Comparison of ENCODE assay signal across 1 cellular context in the genomic region with DNA sequence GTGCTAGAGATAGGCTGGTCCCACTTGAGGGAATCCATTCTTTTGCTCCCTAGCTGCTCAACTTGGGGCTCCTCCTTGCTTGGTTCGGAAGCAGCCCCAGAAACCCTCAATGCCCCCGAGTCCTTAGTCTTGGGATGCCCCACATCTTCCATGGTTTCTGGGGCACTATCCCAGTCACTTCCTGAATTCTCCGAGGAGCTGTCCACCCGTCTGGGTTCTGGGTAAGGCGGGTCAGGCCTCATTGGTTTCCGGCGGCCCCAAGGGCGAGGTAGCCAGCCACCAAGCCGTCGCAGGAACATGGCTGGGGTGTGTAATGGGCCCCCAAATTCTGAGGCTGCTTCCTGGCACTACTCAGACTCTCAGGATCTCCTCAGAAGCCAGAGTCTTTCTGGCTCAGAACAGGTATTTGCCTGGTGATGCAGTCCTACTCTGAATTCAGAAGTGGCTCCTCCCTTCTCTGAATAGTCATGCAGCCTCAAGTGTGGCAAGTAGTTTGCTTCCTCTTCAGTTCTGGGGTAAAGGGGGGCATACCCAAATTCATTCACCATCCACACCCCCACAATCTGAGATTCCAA.
TF ChIP-seq lines count a peak whose summit lies in the region.

No MANE protein-coding gene starts in this region.

TF ChIP-seq in K562, 482 proteins besides CTCF, POLR2A, EP300 and RAD21 (continued from another document and continues in another):
- TF ChIP-seq CCAR2 (IDR thresholded peaks at IDR 0.05; ENCODE audit: low read depth, low read length), result no peak
- TF ChIP-seq, protein P1, sequence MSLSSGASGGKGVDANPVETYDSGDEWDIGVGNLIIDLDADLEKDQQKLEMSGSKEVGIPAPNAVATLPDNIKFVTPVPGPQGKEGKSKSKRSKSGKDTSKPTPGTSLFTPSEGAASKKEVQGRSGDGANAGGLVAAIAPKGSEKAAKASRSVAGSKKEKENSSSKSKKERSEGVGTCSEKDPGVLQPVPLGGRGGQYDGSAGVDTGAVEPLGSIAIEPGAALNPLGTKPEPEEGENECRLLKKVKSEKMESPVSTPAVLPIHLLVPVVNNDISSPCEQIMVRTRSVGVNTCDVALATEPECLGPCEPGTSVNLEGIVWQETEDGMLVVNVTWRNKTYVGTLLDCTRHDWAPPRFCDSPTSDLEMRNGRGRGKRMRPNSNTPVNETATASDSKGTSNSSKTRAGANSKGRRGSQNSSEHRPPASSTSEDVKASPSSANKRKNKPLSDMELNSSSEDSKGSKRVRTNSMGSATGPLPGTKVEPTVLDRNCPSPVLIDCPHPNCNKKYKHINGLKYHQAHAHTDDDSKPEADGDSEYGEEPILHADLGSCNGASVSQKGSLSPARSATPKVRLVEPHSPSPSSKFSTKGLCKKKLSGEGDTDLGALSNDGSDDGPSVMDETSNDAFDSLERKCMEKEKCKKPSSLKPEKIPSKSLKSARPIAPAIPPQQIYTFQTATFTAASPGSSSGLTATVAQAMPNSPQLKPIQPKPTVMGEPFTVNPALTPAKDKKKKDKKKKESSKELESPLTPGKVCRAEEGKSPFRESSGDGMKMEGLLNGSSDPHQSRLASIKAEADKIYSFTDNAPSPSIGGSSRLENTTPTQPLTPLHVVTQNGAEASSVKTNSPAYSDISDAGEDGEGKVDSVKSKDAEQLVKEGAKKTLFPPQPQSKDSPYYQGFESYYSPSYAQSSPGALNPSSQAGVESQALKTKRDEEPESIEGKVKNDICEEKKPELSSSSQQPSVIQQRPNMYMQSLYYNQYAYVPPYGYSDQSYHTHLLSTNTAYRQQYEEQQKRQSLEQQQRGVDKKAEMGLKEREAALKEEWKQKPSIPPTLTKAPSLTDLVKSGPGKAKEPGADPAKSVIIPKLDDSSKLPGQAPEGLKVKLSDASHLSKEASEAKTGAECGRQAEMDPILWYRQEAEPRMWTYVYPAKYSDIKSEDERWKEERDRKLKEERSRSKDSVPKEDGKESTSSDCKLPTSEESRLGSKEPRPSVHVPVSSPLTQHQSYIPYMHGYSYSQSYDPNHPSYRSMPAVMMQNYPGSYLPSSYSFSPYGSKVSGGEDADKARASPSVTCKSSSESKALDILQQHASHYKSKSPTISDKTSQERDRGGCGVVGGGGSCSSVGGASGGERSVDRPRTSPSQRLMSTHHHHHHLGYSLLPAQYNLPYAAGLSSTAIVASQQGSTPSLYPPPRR (CRISPR knock-in tag; IDR thresholded peaks at IDR 0.05; ENCODE audit: borderline replicate concordance), result no peak; the same call in 1 of the 2 replicates
- TF ChIP-seq, protein P2, sequence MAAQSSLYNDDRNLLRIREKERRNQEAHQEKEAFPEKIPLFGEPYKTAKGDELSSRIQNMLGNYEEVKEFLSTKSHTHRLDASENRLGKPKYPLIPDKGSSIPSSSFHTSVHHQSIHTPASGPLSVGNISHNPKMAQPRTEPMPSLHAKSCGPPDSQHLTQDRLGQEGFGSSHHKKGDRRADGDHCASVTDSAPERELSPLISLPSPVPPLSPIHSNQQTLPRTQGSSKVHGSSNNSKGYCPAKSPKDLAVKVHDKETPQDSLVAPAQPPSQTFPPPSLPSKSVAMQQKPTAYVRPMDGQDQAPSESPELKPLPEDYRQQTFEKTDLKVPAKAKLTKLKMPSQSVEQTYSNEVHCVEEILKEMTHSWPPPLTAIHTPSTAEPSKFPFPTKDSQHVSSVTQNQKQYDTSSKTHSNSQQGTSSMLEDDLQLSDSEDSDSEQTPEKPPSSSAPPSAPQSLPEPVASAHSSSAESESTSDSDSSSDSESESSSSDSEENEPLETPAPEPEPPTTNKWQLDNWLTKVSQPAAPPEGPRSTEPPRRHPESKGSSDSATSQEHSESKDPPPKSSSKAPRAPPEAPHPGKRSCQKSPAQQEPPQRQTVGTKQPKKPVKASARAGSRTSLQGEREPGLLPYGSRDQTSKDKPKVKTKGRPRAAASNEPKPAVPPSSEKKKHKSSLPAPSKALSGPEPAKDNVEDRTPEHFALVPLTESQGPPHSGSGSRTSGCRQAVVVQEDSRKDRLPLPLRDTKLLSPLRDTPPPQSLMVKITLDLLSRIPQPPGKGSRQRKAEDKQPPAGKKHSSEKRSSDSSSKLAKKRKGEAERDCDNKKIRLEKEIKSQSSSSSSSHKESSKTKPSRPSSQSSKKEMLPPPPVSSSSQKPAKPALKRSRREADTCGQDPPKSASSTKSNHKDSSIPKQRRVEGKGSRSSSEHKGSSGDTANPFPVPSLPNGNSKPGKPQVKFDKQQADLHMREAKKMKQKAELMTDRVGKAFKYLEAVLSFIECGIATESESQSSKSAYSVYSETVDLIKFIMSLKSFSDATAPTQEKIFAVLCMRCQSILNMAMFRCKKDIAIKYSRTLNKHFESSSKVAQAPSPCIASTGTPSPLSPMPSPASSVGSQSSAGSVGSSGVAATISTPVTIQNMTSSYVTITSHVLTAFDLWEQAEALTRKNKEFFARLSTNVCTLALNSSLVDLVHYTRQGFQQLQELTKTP (IDR thresholded peaks at IDR 0.05; ENCODE audit: low read depth in 1 of 2, partially characterized antibody in 2 of 2), result peak in 1 of 2 experiments; percentile 89
- TF ChIP-seq RFX7 (CRISPR knock-in tag; IDR thresholded peaks at IDR 0.05), result no peak
- no peak for TF ChIP-seq ESRRA (IDR thresholded peaks at IDR 0.05; ENCODE audit: borderline replicate concordance, low read depth)
- peak in 1 of 2 experiments; percentile 72; a peak in 2 of 4 replicates for TF ChIP-seq MAZ (CRISPR knock-in tag; conservative IDR thresholded peaks at IDR 0.05 in 1 of 2, IDR thresholded peaks at IDR 0.05 in 1 of 2)
- TF ChIP-seq, protein P3, sequence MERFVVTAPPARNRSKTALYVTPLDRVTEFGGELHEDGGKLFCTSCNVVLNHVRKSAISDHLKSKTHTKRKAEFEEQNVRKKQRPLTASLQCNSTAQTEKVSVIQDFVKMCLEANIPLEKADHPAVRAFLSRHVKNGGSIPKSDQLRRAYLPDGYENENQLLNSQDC (CRISPR knock-in tag; IDR thresholded peaks at IDR 0.05), result no peak
- TF ChIP-seq, protein P4, sequence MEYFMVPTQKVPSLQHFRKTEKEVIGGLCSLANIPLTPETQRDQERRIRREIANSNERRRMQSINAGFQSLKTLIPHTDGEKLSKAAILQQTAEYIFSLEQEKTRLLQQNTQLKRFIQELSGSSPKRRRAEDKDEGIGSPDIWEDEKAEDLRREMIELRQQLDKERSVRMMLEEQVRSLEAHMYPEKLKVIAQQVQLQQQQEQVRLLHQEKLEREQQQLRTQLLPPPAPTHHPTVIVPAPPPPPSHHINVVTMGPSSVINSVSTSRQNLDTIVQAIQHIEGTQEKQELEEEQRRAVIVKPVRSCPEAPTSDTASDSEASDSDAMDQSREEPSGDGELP (CRISPR knock-in tag; IDR thresholded peaks at IDR 0.05; ENCODE audit: borderline replicate concordance), result no peak
- TF ChIP-seq MIER1 (IDR thresholded peaks at IDR 0.05; ENCODE audit: low read depth), result peak; percentile 91
- TF ChIP-seq, protein P5, sequence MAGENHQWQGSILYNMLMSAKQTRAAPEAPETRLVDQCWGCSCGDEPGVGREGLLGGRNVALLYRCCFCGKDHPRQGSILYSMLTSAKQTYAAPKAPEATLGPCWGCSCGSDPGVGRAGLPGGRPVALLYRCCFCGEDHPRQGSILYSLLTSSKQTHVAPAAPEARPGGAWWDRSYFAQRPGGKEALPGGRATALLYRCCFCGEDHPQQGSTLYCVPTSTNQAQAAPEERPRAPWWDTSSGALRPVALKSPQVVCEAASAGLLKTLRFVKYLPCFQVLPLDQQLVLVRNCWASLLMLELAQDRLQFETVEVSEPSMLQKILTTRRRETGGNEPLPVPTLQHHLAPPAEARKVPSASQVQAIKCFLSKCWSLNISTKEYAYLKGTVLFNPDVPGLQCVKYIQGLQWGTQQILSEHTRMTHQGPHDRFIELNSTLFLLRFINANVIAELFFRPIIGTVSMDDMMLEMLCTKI (IDR thresholded peaks at IDR 0.05; ENCODE audit: partially characterized antibody), result no peak
- no peak for TF ChIP-seq PCBP1 (IDR thresholded peaks at IDR 0.05; ENCODE audit: low read depth, low read length, poor library complexity, severe bottlenecking)
- no peak for TF ChIP-seq GATAD2A (IDR thresholded peaks at IDR 0.05)
- TF ChIP-seq, protein P6, sequence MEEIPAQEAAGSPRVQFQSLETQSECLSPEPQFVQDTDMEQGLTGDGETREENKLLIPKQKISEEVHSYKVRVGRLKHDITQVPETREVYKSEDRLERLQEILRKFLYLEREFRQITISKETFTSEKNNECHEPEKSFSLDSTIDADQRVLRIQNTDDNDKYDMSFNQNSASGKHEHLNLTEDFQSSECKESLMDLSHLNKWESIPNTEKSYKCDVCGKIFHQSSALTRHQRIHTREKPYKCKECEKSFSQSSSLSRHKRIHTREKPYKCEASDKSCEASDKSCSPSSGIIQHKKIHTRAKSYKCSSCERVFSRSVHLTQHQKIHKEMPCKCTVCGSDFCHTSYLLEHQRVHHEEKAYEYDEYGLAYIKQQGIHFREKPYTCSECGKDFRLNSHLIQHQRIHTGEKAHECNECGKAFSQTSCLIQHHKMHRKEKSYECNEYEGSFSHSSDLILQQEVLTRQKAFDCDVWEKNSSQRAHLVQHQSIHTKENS (CRISPR knock-in tag; IDR thresholded peaks at IDR 0.05), result no peak
- TF ChIP-seq, protein P7, sequence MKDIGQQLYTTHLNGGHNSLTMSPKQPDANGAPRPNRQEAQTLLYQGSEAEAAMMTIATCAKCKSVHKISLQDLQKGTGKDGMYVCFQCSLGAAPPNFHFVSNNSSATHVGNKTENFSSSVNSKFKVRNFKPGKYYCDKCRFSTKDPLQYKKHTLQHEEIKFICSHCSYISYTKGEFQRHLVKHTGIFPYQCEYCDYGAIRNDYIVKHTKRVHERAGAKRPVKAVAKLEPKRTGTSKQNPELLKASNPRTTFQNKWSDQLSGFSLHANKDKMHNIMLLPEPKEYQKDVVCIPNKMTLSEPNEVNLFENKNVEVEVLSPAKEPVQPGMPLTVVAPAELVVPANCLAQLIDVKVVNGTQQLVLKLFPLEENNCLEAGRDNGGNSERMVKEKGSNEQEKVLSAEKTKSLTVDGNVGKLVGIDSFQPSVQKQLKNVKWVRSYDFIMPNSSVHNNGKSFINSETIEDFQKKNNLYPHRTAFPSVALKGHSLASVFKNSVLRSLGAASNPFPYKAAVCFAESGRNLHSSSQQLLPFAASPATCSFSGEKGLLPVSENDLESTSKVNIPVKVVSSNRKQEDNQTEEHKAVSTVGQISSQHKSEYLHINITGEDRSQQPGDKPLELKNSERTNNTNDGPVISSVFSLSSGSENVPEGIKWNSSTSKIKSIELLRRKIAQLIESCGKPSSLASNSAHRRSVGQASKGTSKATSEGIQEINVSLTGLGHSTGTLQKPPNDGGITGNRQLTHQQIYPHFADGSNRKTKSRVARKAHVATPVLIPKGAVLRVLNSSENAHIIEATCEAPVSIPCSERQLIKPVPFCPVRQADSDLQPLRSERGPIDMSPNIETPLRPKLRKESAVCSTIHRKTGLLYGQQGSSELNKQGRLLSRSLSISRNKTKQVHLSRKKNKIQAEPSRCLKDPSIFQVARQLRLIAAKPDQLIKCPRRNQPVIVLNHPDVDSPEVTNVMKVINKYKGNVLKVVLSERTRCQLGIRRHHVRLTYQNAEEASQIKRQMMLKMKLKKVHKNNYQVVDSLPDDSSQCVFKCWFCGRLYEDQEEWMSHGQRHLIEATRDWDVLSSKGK (CRISPR knock-in tag; IDR thresholded peaks at IDR 0.05), result no peak
- no peak for TF ChIP-seq PHB2 (IDR thresholded peaks at IDR 0.05; ENCODE audit: low read depth)
- TF ChIP-seq NR2F6 (CRISPR knock-in tag; IDR thresholded peaks at IDR 0.05), result no peak
- TF ChIP-seq, protein P8, sequence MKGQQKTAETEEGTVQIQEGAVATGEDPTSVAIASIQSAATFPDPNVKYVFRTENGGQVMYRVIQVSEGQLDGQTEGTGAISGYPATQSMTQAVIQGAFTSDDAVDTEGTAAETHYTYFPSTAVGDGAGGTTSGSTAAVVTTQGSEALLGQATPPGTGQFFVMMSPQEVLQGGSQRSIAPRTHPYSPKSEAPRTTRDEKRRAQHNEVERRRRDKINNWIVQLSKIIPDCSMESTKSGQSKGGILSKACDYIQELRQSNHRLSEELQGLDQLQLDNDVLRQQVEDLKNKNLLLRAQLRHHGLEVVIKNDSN (CRISPR knock-in tag; IDR thresholded peaks at IDR 0.05), result no peak
- no peak for TF ChIP-seq MEF2D (tag; conservative IDR thresholded peaks at IDR 0.05; ENCODE audit: low read depth)
- TF ChIP-seq EZH2 (IDR thresholded peaks at IDR 0.05; ENCODE audit: borderline replicate concordance, low read depth, low read length), result no peak
- no peak for TF ChIP-seq MTA3 (IDR thresholded peaks at IDR 0.05; ENCODE audit: borderline replicate concordance)
- no peak for TF ChIP-seq KLF16 (IDR thresholded peaks at IDR 0.05)
- TF ChIP-seq, protein P9, sequence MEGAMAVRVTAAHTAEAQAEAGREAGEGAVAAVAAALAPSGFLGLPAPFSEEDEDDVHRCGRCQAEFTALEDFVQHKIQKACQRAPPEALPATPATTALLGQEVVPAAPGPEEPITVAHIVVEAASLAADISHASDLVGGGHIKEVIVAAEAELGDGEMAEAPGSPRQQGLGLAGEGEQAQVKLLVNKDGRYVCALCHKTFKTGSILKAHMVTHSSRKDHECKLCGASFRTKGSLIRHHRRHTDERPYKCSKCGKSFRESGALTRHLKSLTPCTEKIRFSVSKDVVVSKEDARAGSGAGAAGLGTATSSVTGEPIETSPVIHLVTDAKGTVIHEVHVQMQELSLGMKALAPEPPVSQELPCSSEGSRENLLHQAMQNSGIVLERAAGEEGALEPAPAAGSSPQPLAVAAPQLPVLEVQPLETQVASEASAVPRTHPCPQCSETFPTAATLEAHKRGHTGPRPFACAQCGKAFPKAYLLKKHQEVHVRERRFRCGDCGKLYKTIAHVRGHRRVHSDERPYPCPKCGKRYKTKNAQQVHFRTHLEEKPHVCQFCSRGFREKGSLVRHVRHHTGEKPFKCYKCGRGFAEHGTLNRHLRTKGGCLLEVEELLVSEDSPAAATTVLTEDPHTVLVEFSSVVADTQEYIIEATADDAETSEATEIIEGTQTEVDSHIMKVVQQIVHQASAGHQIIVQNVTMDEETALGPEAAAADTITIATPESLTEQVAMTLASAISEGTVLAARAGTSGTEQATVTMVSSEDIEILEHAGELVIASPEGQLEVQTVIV (CRISPR knock-in tag; IDR thresholded peaks at IDR 0.05; ENCODE audit: borderline replicate concordance), result no peak
- TF ChIP-seq, protein P10, sequence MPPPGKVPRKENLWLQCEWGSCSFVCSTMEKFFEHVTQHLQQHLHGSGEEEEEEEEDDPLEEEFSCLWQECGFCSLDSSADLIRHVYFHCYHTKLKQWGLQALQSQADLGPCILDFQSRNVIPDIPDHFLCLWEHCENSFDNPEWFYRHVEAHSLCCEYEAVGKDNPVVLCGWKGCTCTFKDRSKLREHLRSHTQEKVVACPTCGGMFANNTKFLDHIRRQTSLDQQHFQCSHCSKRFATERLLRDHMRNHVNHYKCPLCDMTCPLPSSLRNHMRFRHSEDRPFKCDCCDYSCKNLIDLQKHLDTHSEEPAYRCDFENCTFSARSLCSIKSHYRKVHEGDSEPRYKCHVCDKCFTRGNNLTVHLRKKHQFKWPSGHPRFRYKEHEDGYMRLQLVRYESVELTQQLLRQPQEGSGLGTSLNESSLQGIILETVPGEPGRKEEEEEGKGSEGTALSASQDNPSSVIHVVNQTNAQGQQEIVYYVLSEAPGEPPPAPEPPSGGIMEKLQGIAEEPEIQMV (tag; conservative IDR thresholded peaks at IDR 0.05; ENCODE audit: low read depth), result no peak
- no peak; the same call in 1 of the 2 replicates for TF ChIP-seq HOXB6 (CRISPR knock-in tag; IDR thresholded peaks at IDR 0.05; ENCODE audit: borderline replicate concordance)
- TF ChIP-seq PTRF (tag; IDR thresholded peaks at IDR 0.05), result no peak
- peak; percentile 95 for TF ChIP-seq EHMT2 (IDR thresholded peaks at IDR 0.05)
- TF ChIP-seq STAT5A (IDR thresholded peaks at IDR 0.05; ENCODE audit: borderline replicate concordance, low read length), result peak; percentile 41; the same call in 1 of the 2 replicates
- no peak for TF ChIP-seq MTA2 (IDR thresholded peaks at IDR 0.05; ENCODE audit: low read depth)
- TF ChIP-seq, protein P11, sequence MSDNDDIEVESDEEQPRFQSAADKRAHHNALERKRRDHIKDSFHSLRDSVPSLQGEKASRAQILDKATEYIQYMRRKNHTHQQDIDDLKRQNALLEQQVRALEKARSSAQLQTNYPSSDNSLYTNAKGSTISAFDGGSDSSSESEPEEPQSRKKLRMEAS (CRISPR knock-in tag; IDR thresholded peaks at IDR 0.05), result no peak; the same call in 1 of the 2 replicates
- TF ChIP-seq SP2 (IDR thresholded peaks at IDR 0.05; ENCODE audit: extremely low read depth, low read depth, low read length, poor library complexity, severe bottlenecking), result peak; percentile 2
- no peak for TF ChIP-seq BRF1 (IDR thresholded peaks at IDR 0.05; ENCODE audit: borderline replicate concordance, extremely low read depth, insufficient read length)
